ENCODE assay signal across 2 cellular contexts in the genomic region with DNA sequence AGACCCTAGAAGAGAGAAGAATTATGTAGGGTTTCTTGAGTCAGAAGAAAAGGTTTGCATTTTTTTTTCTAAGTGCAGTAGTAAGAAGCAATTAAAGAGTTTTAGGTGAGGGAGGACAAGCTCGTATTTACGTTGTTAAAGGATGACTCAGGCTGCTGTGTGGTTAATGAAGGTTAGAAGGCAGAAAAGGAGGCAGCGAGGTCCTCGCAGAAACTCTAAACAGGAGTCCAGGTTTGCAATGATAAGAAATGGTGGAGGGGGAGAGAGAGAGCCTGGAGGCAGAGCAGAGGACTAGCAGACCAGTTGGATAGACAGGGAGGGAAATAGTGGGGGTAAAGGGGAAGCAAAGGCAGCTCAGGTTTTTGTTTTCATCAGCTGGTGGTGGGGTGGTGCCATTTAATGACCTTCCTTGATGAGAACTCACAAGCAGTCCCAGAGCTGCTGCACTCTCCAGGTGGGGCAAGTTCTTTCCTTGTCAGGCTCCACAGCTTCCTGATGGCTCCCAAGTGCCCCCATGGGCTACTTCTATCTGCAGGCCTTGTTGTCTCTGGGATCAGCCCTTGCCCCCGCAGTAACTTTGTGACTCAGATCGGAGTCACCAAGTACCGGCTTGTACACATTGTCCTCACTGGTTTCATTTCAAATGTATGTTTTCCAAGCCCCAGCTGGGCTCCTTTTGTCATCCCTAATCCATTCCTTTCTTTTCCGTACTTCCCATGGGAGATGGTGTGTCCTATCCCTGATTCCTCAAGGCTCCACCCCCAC.
TF ChIP-seq lines count a peak whose summit lies in the region.

No MANE protein-coding gene starts in this region.

TF ChIP-seq in SK-N-SH, 30 proteins besides CTCF, POLR2A, EP300 and RAD21 (continued from another document):
- TF ChIP-seq, protein P1, sequence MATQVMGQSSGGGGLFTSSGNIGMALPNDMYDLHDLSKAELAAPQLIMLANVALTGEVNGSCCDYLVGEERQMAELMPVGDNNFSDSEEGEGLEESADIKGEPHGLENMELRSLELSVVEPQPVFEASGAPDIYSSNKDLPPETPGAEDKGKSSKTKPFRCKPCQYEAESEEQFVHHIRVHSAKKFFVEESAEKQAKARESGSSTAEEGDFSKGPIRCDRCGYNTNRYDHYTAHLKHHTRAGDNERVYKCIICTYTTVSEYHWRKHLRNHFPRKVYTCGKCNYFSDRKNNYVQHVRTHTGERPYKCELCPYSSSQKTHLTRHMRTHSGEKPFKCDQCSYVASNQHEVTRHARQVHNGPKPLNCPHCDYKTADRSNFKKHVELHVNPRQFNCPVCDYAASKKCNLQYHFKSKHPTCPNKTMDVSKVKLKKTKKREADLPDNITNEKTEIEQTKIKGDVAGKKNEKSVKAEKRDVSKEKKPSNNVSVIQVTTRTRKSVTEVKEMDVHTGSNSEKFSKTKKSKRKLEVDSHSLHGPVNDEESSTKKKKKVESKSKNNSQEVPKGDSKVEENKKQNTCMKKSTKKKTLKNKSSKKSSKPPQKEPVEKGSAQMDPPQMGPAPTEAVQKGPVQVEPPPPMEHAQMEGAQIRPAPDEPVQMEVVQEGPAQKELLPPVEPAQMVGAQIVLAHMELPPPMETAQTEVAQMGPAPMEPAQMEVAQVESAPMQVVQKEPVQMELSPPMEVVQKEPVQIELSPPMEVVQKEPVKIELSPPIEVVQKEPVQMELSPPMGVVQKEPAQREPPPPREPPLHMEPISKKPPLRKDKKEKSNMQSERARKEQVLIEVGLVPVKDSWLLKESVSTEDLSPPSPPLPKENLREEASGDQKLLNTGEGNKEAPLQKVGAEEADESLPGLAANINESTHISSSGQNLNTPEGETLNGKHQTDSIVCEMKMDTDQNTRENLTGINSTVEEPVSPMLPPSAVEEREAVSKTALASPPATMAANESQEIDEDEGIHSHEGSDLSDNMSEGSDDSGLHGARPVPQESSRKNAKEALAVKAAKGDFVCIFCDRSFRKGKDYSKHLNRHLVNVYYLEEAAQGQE (IDR thresholded peaks at IDR 0.05; ENCODE audit: low read depth, low read length): no peak
- no peak for TF ChIP-seq SIN3A (IDR thresholded peaks at IDR 0.05; ENCODE audit: borderline replicate concordance, low read depth, low read length)
- TF ChIP-seq, protein P2, sequence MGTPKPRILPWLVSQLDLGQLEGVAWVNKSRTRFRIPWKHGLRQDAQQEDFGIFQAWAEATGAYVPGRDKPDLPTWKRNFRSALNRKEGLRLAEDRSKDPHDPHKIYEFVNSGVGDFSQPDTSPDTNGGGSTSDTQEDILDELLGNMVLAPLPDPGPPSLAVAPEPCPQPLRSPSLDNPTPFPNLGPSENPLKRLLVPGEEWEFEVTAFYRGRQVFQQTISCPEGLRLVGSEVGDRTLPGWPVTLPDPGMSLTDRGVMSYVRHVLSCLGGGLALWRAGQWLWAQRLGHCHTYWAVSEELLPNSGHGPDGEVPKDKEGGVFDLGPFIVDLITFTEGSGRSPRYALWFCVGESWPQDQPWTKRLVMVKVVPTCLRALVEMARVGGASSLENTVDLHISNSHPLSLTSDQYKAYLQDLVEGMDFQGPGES (IDR thresholded peaks at IDR 0.05; ENCODE audit: low read depth, low read length): no peak
- no peak for TF ChIP-seq POLR2AphosphoS5 (IDR thresholded peaks at IDR 0.05; ENCODE audit: low read depth, low read length)
- no peak for TF ChIP-seq RFX5 (IDR thresholded peaks at IDR 0.05; ENCODE audit: low read length)
- TF ChIP-seq CHD2 (IDR thresholded peaks at IDR 0.05; ENCODE audit: low read length, partially characterized antibody): no peak
- TF ChIP-seq NFIC (IDR thresholded peaks at IDR 0.05; ENCODE audit: borderline replicate concordance): no peak
- TF ChIP-seq, protein P3, sequence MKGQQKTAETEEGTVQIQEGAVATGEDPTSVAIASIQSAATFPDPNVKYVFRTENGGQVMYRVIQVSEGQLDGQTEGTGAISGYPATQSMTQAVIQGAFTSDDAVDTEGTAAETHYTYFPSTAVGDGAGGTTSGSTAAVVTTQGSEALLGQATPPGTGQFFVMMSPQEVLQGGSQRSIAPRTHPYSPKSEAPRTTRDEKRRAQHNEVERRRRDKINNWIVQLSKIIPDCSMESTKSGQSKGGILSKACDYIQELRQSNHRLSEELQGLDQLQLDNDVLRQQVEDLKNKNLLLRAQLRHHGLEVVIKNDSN (IDR thresholded peaks at IDR 0.05; ENCODE audit: borderline replicate concordance, low read depth): no peak
- no peak for TF ChIP-seq JUND (IDR thresholded peaks at IDR 0.05)
- TF ChIP-seq FOXJ3 (CRISPR knock-in tag; IDR thresholded peaks at IDR 0.05): no peak
- no peak for TF ChIP-seq MEF2A (IDR thresholded peaks at IDR 0.05; ENCODE audit: borderline replicate concordance, low read depth)
- TF ChIP-seq FOSL2 (IDR thresholded peaks at IDR 0.05; ENCODE audit: borderline replicate concordance, low read depth): no peak
- TF ChIP-seq EZH2phosphoT487 (IDR thresholded peaks at IDR 0.05; ENCODE audit: borderline replicate concordance, low read depth): no peak

TF ChIP-seq in SK-N-SH treated with all-trans-retinoic acid at 6 μM for 48 hours, 23 proteins besides CTCF, POLR2A, EP300 and RAD21 (continued from another document):
- TF ChIP-seq, protein P4, sequence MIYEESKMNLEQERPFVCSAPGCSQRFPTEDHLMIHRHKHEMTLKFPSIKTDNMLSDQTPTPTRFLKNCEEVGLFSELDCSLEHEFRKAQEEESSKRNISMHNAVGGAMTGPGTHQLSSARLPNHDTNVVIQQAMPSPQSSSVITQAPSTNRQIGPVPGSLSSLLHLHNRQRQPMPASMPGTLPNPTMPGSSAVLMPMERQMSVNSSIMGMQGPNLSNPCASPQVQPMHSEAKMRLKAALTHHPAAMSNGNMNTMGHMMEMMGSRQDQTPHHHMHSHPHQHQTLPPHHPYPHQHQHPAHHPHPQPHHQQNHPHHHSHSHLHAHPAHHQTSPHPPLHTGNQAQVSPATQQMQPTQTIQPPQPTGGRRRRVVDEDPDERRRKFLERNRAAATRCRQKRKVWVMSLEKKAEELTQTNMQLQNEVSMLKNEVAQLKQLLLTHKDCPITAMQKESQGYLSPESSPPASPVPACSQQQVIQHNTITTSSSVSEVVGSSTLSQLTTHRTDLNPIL (CRISPR knock-in tag; IDR thresholded peaks at IDR 0.05; ENCODE audit: low read depth): no peak
- TF ChIP-seq ZC3H10 (CRISPR knock-in tag; IDR thresholded peaks at IDR 0.05) (no peak), ARNTL (CRISPR knock-in tag; IDR thresholded peaks at IDR 0.05; ENCODE audit: borderline replicate concordance, low read depth) (no peak), SNAI2 (CRISPR knock-in tag; IDR thresholded peaks at IDR 0.05) (no peak), OSR1 (CRISPR knock-in tag; IDR thresholded peaks at IDR 0.05) (no peak), GLIS3 (CRISPR knock-in tag; IDR thresholded peaks at IDR 0.05) (no peak), ZFP3 (CRISPR knock-in tag; IDR thresholded peaks at IDR 0.05) (no peak), TCF4 (CRISPR knock-in tag; IDR thresholded peaks at IDR 0.05; ENCODE audit: borderline replicate concordance) (no peak)
- TF ChIP-seq, protein P5, sequence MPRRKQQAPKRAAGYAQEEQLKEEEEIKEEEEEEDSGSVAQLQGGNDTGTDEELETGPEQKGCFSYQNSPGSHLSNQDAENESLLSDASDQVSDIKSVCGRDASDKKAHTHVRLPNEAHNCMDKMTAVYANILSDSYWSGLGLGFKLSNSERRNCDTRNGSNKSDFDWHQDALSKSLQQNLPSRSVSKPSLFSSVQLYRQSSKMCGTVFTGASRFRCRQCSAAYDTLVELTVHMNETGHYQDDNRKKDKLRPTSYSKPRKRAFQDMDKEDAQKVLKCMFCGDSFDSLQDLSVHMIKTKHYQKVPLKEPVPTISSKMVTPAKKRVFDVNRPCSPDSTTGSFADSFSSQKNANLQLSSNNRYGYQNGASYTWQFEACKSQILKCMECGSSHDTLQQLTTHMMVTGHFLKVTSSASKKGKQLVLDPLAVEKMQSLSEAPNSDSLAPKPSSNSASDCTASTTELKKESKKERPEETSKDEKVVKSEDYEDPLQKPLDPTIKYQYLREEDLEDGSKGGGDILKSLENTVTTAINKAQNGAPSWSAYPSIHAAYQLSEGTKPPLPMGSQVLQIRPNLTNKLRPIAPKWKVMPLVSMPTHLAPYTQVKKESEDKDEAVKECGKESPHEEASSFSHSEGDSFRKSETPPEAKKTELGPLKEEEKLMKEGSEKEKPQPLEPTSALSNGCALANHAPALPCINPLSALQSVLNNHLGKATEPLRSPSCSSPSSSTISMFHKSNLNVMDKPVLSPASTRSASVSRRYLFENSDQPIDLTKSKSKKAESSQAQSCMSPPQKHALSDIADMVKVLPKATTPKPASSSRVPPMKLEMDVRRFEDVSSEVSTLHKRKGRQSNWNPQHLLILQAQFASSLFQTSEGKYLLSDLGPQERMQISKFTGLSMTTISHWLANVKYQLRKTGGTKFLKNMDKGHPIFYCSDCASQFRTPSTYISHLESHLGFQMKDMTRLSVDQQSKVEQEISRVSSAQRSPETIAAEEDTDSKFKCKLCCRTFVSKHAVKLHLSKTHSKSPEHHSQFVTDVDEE (CRISPR knock-in tag; IDR thresholded peaks at IDR 0.05): no peak
